Comparison of ENCODE assay signal across 1 cellular context in the genomic region with DNA sequence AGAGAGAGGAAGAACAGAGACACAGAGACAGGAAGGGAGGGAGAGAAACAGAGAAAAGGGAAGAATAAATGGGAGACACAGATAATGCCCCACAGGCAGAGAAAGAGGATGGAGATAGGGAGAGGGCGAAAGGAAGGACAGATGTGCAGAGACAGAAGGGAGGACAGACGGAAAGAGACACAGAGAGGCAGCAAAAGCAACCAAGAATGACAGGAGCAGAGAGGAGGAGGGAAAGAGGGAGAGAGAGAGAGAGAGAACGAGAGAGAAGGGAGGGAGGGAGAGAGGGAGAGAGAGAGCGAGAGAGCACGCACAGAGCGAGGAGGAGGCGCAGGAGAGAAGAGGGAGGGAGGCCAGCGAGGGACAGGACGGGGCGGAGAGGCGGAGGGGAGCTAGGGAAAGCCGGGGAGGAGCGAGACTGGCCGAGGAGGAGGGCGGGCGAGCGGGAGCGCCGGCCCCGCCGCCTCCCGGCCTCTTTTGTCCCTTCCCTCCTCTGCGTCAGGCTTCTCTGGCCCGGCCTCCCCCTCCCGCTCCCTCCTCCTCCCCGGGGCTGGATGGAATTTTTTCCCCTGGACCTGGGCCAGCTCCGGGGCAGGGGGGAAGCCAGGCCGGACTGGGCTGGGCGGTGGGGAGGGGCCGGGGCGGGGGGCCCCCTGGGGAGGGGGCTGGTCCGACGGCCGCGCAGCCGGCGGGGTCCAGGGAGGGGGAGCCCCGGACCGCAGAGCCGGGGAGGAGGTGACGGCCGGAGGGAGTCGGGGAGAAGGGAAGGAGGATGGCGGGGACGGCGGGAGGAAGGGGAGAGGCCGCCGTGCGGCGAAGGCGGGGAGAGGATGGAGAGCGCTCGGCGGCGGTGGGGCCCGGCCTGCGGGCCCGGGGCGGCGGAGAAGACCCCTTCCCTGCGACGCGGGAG.
TF ChIP-seq lines count a peak whose summit lies in the region.

No MANE protein-coding gene starts in this region.

TF ChIP-seq in Ishikawa, 13 proteins besides CTCF, POLR2A, EP300 and RAD21 (continued from another document):
- TF ChIP-seq FOXM1 (IDR thresholded peaks at IDR 0.05; ENCODE audit: borderline replicate concordance, low read depth) (no peak), TAF1 (IDR thresholded peaks at IDR 0.05; ENCODE audit: low read depth) (peak; percentile 53; the same call in 1 of the 2 replicates), ZBTB7A (IDR thresholded peaks at IDR 0.05; ENCODE audit: low read depth) (no peak; the same call in none of the 2 replicates), EGR1 (IDR thresholded peaks at IDR 0.05) (no peak), CREB1 (IDR thresholded peaks at IDR 0.05; ENCODE audit: low read depth) (no peak)
TF ChIP-seq in Ishikawa: peak in this region for 5.
